In the genomic region with DNA sequence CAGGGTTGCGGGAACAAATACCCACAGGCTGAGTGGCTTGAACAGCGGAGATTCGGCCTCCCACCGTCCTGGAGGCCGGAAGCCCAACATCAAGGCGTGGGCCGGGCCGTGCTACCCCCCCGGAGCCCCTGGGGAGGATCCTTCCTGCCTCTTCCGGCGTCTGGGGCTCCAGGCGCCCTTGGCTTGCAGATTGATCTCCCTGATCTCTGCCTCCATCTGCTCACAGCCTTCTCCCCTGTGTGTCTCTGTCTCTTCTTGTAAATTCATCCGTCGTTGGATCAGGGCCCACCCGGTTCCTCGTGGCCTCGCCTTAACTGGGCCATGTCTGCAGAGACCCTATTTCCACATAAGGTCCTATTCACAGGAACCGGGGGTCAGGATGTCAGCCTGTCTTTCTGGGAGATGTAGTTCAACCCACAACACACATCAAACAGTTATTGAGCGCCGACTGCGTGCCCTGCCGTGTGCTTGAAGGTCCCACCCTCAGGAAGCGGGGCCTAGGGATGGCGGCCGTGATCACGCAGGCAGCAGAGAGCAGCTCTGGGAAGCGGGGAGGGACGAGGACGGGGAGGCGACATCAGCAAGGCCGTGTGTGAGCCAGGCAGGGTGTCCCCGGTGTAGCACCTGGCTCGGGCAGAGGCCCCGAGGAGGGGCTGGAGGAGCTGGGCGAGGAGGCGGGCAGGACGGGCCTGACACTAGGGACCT, we compare ENCODE assay signal across 8 cellular contexts. TPM values are rescaled to one million over a fixed set of nuclear protein-coding genes. Genes with fewer than 3 reads are reported as not detected.
DNase-seq lines count a peak whose midpoint lies in the region; ATAC-seq and TF ChIP-seq lines count a peak whose summit lies in the region.

No MANE protein-coding gene starts in this region.

- H3K27me3 ChIP-seq in heart left ventricle (peaks cover 0 to 3% (median 0%) of the 10 kb centered on the region in 9 donors), spleen (replicated peaks in 1 of 7) (peaks cover 0 to 18% (median 0%) of the 10 kb centered on the region in 7 donors)

- WGBS in heart left ventricle, 4 donors: 40 to 56% (median 47%) methylated on average over 30 to 37 of the region's 37 CpGs
- 18 to 37% (median 24%) methylated on average over 36 to 37 of the region's 37 CpGs for WGBS in spleen, 5 donors

- H2AFZ ChIP-seq in OCI-LY7 (ENCODE audit: low read length): peak overlapping the region; percentile 84

- CTCF ChIA-PET in OCI-LY7 (lab: Charles Lee; ENCODE audit: unreplicated experiment): interaction anchor here (0.6 kb wide), 1 partner anchor 25 kb away, joined by 3 read pairs; no protein-coding TSS in a partner anchor

- no peaks in the 10 kb centered on the region for H3K9me2 ChIP-seq in OCI-LY7 (ENCODE audit: insufficient read depth, low read length)

- no peak for TF ChIP-seq POLR2A in heart left ventricle (IDR thresholded peaks at IDR 0.05)
- no peak for TF ChIP-seq POLR2A in spleen (IDR thresholded peaks at IDR 0.05)

- H3K4me3 ChIP-seq in OCI-LY7 (ENCODE audit: low read depth, low read length, poor library complexity, severe bottlenecking) (peak overlapping the region; percentile 66), heart left ventricle (peak overlapping the region in 9 of 12 donors; percentile 12 to 53 (median 27)), spleen (peak overlapping the region; percentile 19 to 71 (median 38))

- H3K4me1 ChIP-seq in OCI-LY7 (ENCODE audit: insufficient read depth, low read length, poor library complexity, severe bottlenecking): peaks cover 22% of the 10 kb centered on the region
- H3K4me1 ChIP-seq in heart left ventricle: peaks cover 0 to 33% (median 13%) of the 10 kb centered on the region in 12 donors
- peaks cover 22 to 42% (median 38%) of the 10 kb centered on the region in 6 donors for H3K4me1 ChIP-seq in spleen

- H3K27ac ChIP-seq in OCI-LY7 (ENCODE audit: low read depth, low read length, poor library complexity, severe bottlenecking): peak overlapping the region; percentile 70
- H3K27ac ChIP-seq in heart left ventricle: peak overlapping the region in 10 of 12 donors; percentile 11 to 81 (median 50)
- H3K27ac ChIP-seq in spleen: peak overlapping the region; percentile 61 to 89 (median 86)

- H3K79me2 ChIP-seq in OCI-LY7 (ENCODE audit: insufficient read depth, low read depth, low read length): no peaks in the 10 kb centered on the region

- no peaks in the 10 kb centered on the region for H3K9me3 ChIP-seq in OCI-LY7 (ENCODE audit: low read length)
- no peaks in the 10 kb centered on the region for H3K9me3 ChIP-seq in heart left ventricle
- no peaks in the 10 kb centered on the region for H3K9me3 ChIP-seq in spleen

- no peak for TF ChIP-seq CTCF in OCI-LY7 (conservative IDR thresholded peaks at IDR 0.05; ENCODE audit: low read length)
- TF ChIP-seq CTCF in heart left ventricle (IDR thresholded peaks at IDR 0.05): no peak
- TF ChIP-seq CTCF in spleen (IDR thresholded peaks at IDR 0.05 in 8 of 11, conservative IDR thresholded peaks at IDR 0.05 in 3 of 11): no peak

- H3K36me3 ChIP-seq in OCI-LY7 (ENCODE audit: insufficient read depth, low read length): peaks cover 25% of the 10 kb centered on the region
- no peaks in the 10 kb centered on the region for H3K36me3 ChIP-seq in heart left ventricle
- H3K36me3 ChIP-seq in spleen: no peaks in the 10 kb centered on the region

- intact Hi-C loops in OCI-LY7 (cut with micrococcal nuclease; ENCODE audit: unreplicated experiment): no loop called here
- intact Hi-C loops in heart left ventricle (cut with DNase I): no loop called here
- intact Hi-C loops in spleen (cut with DNase I; ENCODE audit: low total_unique reads): no loop called here

- H3K4me2 ChIP-seq in OCI-LY7 (ENCODE audit: low read length): peak overlapping the region; percentile 70

- no peaks in the 10 kb centered on the region for H4K20me1 ChIP-seq in OCI-LY7 (ENCODE audit: insufficient read depth, low read length)

- BruUV-seq in OCI-LY7 (replicated peaks; lab: Mats Ljungman, UMichigan): no TSS peak

- POLR2A ChIA-PET in OCI-LY7 (lab: Charles Lee): no interaction called here

- peak; percentile 83 for DNase-seq in ELR (ENCODE audit: low read depth)
- peak; percentile 80 for DNase-seq in OCI-LY7 (ENCODE audit: low spot score)
- peak; percentile 60 for DNase-seq in activated effector memory CD4-positive, alpha-beta T cell treated with Interleukin-2 at 50 U/mL for 16 hours
- DNase-seq in heart left ventricle: peak; percentile 72 to 88 (median 74)
- DNase-seq in spleen: peak; percentile 90

- ATAC-seq in heart left ventricle: peak in 3 of 4 donors; percentile 50 to 69 (median 63)
- no peak for ATAC-seq in HG02973 (IDR thresholded peaks at IDR 0.05; ENCODE audit: unreplicated experiment)
- no peak for ATAC-seq in GM18519 (IDR thresholded peaks at IDR 0.05; ENCODE audit: low FRiP score, unreplicated experiment)
- ATAC-seq in GM19397 (IDR thresholded peaks at IDR 0.05; ENCODE audit: unreplicated experiment): no peak

RNA-seq across cellular contexts. Expression of a gene that starts 21.3 kb away (rescaled TPM):
- 0.05 and 0.06 TPM in 2 replicates for total RNA-seq in OCI-LY7 (2014; rRNA removed; shearing (Covaris generic))
- total RNA-seq in OCI-LY7 (2022) (1.0 and 1.2 TPM in 2 replicates), heart left ventricle (10 to 100 TPM in 7 of 9 donors, 1 to 10 TPM in 2; 4.1 to 27.4 (median 15.4) TPM), spleen (1 to 10 TPM in 1 of 7 donors, under 1 TPM in 4, not detected in 2; 0.19 to 1.1 (median 0.54) TPM)
- polyA plus RNA-seq in heart left ventricle (10 to 100 TPM in 1 of 2 donors, 1 to 10 TPM in 1; 4.8 to 22.4 TPM), spleen (under 1 TPM; 0.09 to 0.19 (median 0.11) TPM)

RNA-seq across cellular contexts. Expression of a gene that starts 22.4 kb away (rescaled TPM):
- total RNA-seq in OCI-LY7 (2014; rRNA removed; shearing (Covaris generic)): 50.0 and 65.5 TPM in 2 replicates
- 70.7 and 74.6 TPM in 2 replicates for total RNA-seq in OCI-LY7 (2022)
- total RNA-seq in heart left ventricle: 10 to 100 TPM; 32.0 to 78.0 (median 41.5) TPM
- 10 to 100 TPM; 38.8 to 75.2 TPM for polyA plus RNA-seq in heart left ventricle
- 10 to 100 TPM; 28.6 to 55.6 (median 49.7) TPM for total RNA-seq in spleen
- 100 to 1,000 TPM in 2 of 3 donors, 10 to 100 TPM in 1; 67.8 to 105 (median 102) TPM for polyA plus RNA-seq in spleen

RNA-seq across cellular contexts. Expression of a gene that starts 28.7 kb away (rescaled TPM):
- total RNA-seq in OCI-LY7 (2014; rRNA removed; shearing (Covaris generic)): 0.21 TPM in 1 of 2 replicates, not detected in the other
- total RNA-seq in OCI-LY7 (2022) (0.48 and 0.53 TPM in 2 replicates), heart left ventricle (under 1 TPM in 3 of 9 donors, not detected in 6; 0.16 to 0.36 (median 0.20) TPM), spleen (under 1 TPM in 2 of 7 donors, not detected in 5; 0.27 to 0.61 TPM)
- polyA plus RNA-seq in heart left ventricle (under 1 TPM; 0.07 to 0.11 TPM), spleen (under 1 TPM in 2 of 3 donors, not detected in 1; 0.10 to 0.20 TPM)

RNA-seq across cellular contexts. Expression of a gene that starts 38.6 kb away (rescaled TPM):
- 158 and 180 TPM in 2 replicates for total RNA-seq in OCI-LY7 (2014; rRNA removed; shearing (Covaris generic))
- 189 and 197 TPM in 2 replicates for total RNA-seq in OCI-LY7 (2022)
- 1,000 to 10,000 TPM; 1,160 to 2,590 (median 1,462) TPM for total RNA-seq in heart left ventricle
- 1,000 to 10,000 TPM in 1 of 2 donors, 100 to 1,000 TPM in 1; 727 to 2,989 TPM for polyA plus RNA-seq in heart left ventricle
- 100 to 1,000 TPM; 180 to 307 (median 274) TPM for total RNA-seq in spleen
- 100 to 1,000 TPM in 2 of 3 donors, 10 to 100 TPM in 1; 95.3 to 141 (median 139) TPM for polyA plus RNA-seq in spleen

RNA-seq across cellular contexts. Expression of a gene that starts 52.1 kb away (rescaled TPM):
- total RNA-seq in OCI-LY7 (2014; rRNA removed; shearing (Covaris generic)): 85.8 and 98.6 TPM in 2 replicates
- total RNA-seq in OCI-LY7 (2022) (104 and 106 TPM in 2 replicates), heart left ventricle (100 to 1,000 TPM in 1 of 9 donors, 10 to 100 TPM in 8; 21.6 to 105 (median 29.4) TPM), spleen (10 to 100 TPM; 49.2 to 95.1 (median 57.7) TPM)
- polyA plus RNA-seq in heart left ventricle (10 to 100 TPM; 23.5 to 45.2 TPM), spleen (10 to 100 TPM; 38.1 to 55.3 (median 45.0) TPM)

Comparison
In these comparisons a context has a peak if more than half of its experiments do, and no peak if none do; other contexts are left out.
1. ATAC-seq: peak in heart left ventricle (3 of 4); none in HG02973 (single experiment), GM18519 (single experiment) and GM19397 (single experiment).
2. Peak in every context shown above with its lines, with median percentiles within 50 percentile points of each other: DNase-seq, H3K27ac ChIP-seq and H3K4me3 ChIP-seq.